3 cellular contexts compared by ENCODE assay signal in the genomic region with DNA sequence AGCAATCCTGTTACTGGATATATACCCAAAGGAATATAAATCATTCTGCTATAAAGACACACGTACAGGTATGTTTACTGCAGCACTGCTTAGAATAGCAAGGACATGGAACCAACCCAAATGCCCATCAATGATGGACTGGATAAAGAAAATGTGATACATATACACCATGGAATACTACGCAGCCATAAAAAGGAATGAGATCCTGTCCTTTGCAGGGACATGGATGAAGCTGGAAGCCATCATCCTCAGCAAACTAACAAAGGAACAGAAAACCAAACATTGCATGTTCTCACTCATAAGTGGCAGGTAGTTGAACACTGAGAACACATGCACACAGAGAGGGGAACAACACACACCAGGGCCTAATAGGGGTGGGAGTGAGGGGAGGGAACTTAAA. TPM values are rescaled to one million over a fixed set of nuclear protein-coding genes. Genes with fewer than 3 reads are reported as not detected.
"Had no signal": no experiment of that assay in that cellular context is flagged by ENCODE, and none has a peak within 500 bp of the region (broad histone marks: within the 10 kb centered on the region; RNA-seq: fewer than 3 reads in every experiment).

No MANE protein-coding gene starts in this region.

RNA-seq across cellular contexts. Expression of gene NAT8L, which starts 55.8 kb away (rescaled TPM):
- total RNA-seq: HT-29, IMR-90 had no signal
- polyA plus RNA-seq: IgD-negative memory B cell had no signal
